ENCODE assay signal across 8 cellular contexts in genomic region chr14:59187802-59188460, GRCh38. TPM values are rescaled to one million over a fixed set of nuclear protein-coding genes. Genes with fewer than 3 reads are reported as not detected.
DNase-seq lines count a peak whose midpoint lies in the region; ATAC-seq and TF ChIP-seq lines count a peak whose summit lies in the region.

No MANE protein-coding gene starts in this region.

- no peak for TF ChIP-seq POLR2A in testis (IDR thresholded peaks at IDR 0.05)

- peak overlapping the region; percentile 80 to 96 for H3K27ac ChIP-seq in testis

- TF ChIP-seq CTCF in epithelial cell of proximal tubule (conservative IDR thresholded peaks at IDR 0.05; ENCODE audit: low read depth, low read length) (no peak), nephron (IDR thresholded peaks at IDR 0.05; ENCODE audit: unreplicated experiment in 3 of 3) (no peak), testis (IDR thresholded peaks at IDR 0.05) (no peak)

- H3K9me3 Mint-ChIP-seq in nephron: no peaks in the 10 kb centered on the region

- peaks cover 17% of the 10 kb centered on the region for H3K4me1 ChIP-seq in testis

- H3K9me3 ChIP-seq in testis: no peaks in the 10 kb centered on the region

- intact Hi-C loops in testis (cut with DNase I; ENCODE audit: low total_unique reads): loop anchor here (10.0 kb wide), 1 partner anchor 237 kb away; no protein-coding TSS in a partner anchor

- peak; percentile 5 for ATAC-seq in HG02981 (IDR thresholded peaks at IDR 0.05; ENCODE audit: unreplicated experiment)

- peak overlapping the region; percentile 88 to 97 (median 95) for H3K27ac Mint-ChIP-seq in nephron

- H3K4me3 Mint-ChIP-seq in nephron: peak overlapping the region; percentile 90 to 96 (median 91)

- no peaks in the 10 kb centered on the region for H3K27me3 ChIP-seq in testis

- no peaks in the 10 kb centered on the region for H3K36me3 ChIP-seq in testis (ENCODE audit: low read depth, missing control alignments)

- H3K4me3 ChIP-seq in epithelial cell of proximal tubule (ENCODE audit: low read depth, low read length) (peak overlapping the region; percentile 81), testis (peak overlapping the region; percentile 88 to 92)

- peaks cover 7% of the 10 kb centered on the region for H3K27me3 Mint-ChIP-seq in nephron (ENCODE audit: low read depth)

- H3K4me1 Mint-ChIP-seq in nephron: peaks cover 30% of the 10 kb centered on the region

- H3K36me3 Mint-ChIP-seq in nephron (ENCODE audit: low read depth): no peaks in the 10 kb centered on the region

- peak; percentile 13 for DNase-seq in NK-92 treated with Interleukin-12 subunit alpha and Interleukin-12 subunit beta, amount 100 ng/mL, for 24 hours (lab: John Stamatoyannopoulos, UW)
- DNase-seq in NK-92 (lab: John Stamatoyannopoulos, UW; ENCODE audit: unreplicated experiment): no peak
- peak; percentile 41 for DNase-seq in NCI-H2196 (lab: John Stamatoyannopoulos, UW; ENCODE audit: unreplicated experiment)
- DNase-seq in activated CD4-positive, alpha-beta T cell treated with anti-CD3 and anti-CD28 coated beads, Interleukin-2, amount 50 U/mL, for 4 hours: peak; percentile 8 to 10
- DNase-seq in epithelial cell of proximal tubule (ENCODE audit: low read depth): no peak
- DNase-seq in testis: peak; percentile 54

- 0% methylated on average over 24 to 43 of the region's 43 CpGs for whole genome bisulfite sequencing in testis, 2 donors

RNA-seq across cellular contexts. Expression of gene DAAM1, which starts 0.5 kb away (rescaled TPM):
- total RNA-seq in epithelial cell of proximal tubule: 13.2 and 17.5 TPM in 2 replicates
- 10 to 100 TPM; 54.6 to 57.3 TPM for total RNA-seq in testis
- polyA plus RNA-seq in testis (ENCODE audit: insufficient read depth, low read depth, low replicate concordance): 23.9 TPM

Comparison
In these comparisons a context has a peak if more than half of its experiments do, and no peak if none do; other contexts are left out.
1. DNase-seq: peak in NK-92 treated with Interleukin-12 subunit alpha and Interleukin-12 subunit beta, amount 100 ng/mL, for 24 hours (single experiment), NCI-H2196 (single experiment), activated CD4-positive, alpha-beta T cell treated with anti-CD3 and anti-CD28 coated beads, Interleukin-2, amount 50 U/mL, for 4 hours (2 of 2) and testis (single experiment); none in NK-92 (single experiment) and epithelial cell of proximal tubule (single experiment).